ENCODE assay signal across 13 cellular contexts in genomic region chr9:98780059-98780749, GRCh38.
"Had no signal": no experiment of that assay in that cellular context is flagged by ENCODE, and none has a peak within 500 bp of the region (broad histone marks: within the 10 kb centered on the region; RNA-seq: fewer than 3 reads in every experiment).

No MANE protein-coding gene starts in this region.

- DNase-seq: activated CD4-positive, alpha-beta T cell treated with anti-CD3 and anti-CD28 coated beads, Interleukin-2, amount 10 ng/mL, durations not matched to agents 7 days and 5 days; activated naive CD4-positive, alpha-beta T cell; activated naive CD8-positive, alpha-beta T cell treated with anti-CD3 and anti-CD28 coated beads for 36 hours; activated T-cell treated with anti-CD3 and anti-CD28 coated beads for 4 hours; amniotic stem cell; effector memory CD8-positive, alpha-beta T cell; nucleus accumbens; retina; stimulated activated CD8-positive, alpha-beta memory T cell treated with anti-CD3 and anti-CD28 coated beads, Interleukin-4, amount 100 ng/mL, for 48 hours; stimulated activated naive CD4-positive, alpha-beta T cell; T-helper 1 cell; T-helper 9 cell; thyroid gland had no signal

- H3K27ac ChIP-seq: thyroid gland had no signal
